Comparison of ENCODE assay signal across 9 cellular contexts in genomic region chr17:74922694-74923537, GRCh38. TPM values are rescaled to one million over a fixed set of nuclear protein-coding genes. Genes with fewer than 3 reads are reported as not detected.
DNase-seq lines count a peak whose midpoint lies in the region; ATAC-seq and TF ChIP-seq lines count a peak whose summit lies in the region.
"Had no signal": no experiment of that assay in that cellular context is flagged by ENCODE, and none has a peak within 500 bp of the region (broad histone marks: within the 10 kb centered on the region; RNA-seq: fewer than 3 reads in every experiment).

Gene USH1G (minus strand): TSS chr17:74923255. CDS start chr17:74923073, 182 bp downstream.

- H3K4me3 Mint-ChIP-seq in activated CD8-positive, alpha-beta memory T cell treated with anti-CD3 and anti-CD28 coated beads, Interleukin-2, amount 10 ng/mL, durations not matched to agents 7 days and 5 days = no peak within 1 kb of the TSS
- H3K4me3 Mint-ChIP-seq in activated naive CD8-positive, alpha-beta T cell treated with anti-CD3 and anti-CD28 coated beads, Interleukin-2, amount 50 U/mL, for 24 hours = peak within 1 kb of the TSS; percentile 42

- H3K36me3 Mint-ChIP-seq in activated CD8-positive, alpha-beta memory T cell treated with anti-CD3 and anti-CD28 coated beads, Interleukin-2, amount 10 ng/mL, durations not matched to agents 7 days and 5 days = no peaks in the 10 kb centered on the region
- H3K36me3 Mint-ChIP-seq in activated naive CD8-positive, alpha-beta T cell treated with anti-CD3 and anti-CD28 coated beads, Interleukin-2, amount 50 U/mL, for 24 hours (ENCODE audit: low read depth) = no peaks in the 10 kb centered on the region

- H3K9me3 Mint-ChIP-seq in activated CD8-positive, alpha-beta memory T cell treated with anti-CD3 and anti-CD28 coated beads, Interleukin-2, amount 10 ng/mL, durations not matched to agents 7 days and 5 days (ENCODE audit: low read depth) = no peaks in the 10 kb centered on the region
- no peaks in the 10 kb centered on the region for H3K9me3 Mint-ChIP-seq in activated naive CD8-positive, alpha-beta T cell treated with anti-CD3 and anti-CD28 coated beads, Interleukin-2, amount 50 U/mL, for 24 hours

- peaks cover 85% of the 10 kb centered on the region for H3K27me3 Mint-ChIP-seq in activated CD8-positive, alpha-beta memory T cell treated with anti-CD3 and anti-CD28 coated beads, Interleukin-2, amount 10 ng/mL, durations not matched to agents 7 days and 5 days
- H3K27me3 Mint-ChIP-seq in activated naive CD8-positive, alpha-beta T cell treated with anti-CD3 and anti-CD28 coated beads, Interleukin-2, amount 50 U/mL, for 24 hours = peaks cover 58% of the 10 kb centered on the region

- H3K27ac Mint-ChIP-seq in activated CD8-positive, alpha-beta memory T cell treated with anti-CD3 and anti-CD28 coated beads, Interleukin-2, amount 10 ng/mL, durations not matched to agents 7 days and 5 days = no peak within 1 kb of the TSS
- no peak within 1 kb of the TSS for H3K27ac Mint-ChIP-seq in activated naive CD8-positive, alpha-beta T cell treated with anti-CD3 and anti-CD28 coated beads, Interleukin-2, amount 50 U/mL, for 24 hours

- no peak within 1 kb of the TSS for H3K27ac ChIP-seq in tibial nerve

- no peaks in the 10 kb centered on the region for H3K36me3 ChIP-seq in tibial nerve

- peak within 1 kb of the TSS in 3 of 4 donors; percentile 9 to 45 (median 21) for H3K4me3 ChIP-seq in tibial nerve

- CTCF ChIA-PET in activated CD8-positive, alpha-beta memory T cell treated with anti-CD3 and anti-CD28 coated beads, Interleukin-2, amount 10 ng/mL, durations not matched to agents 7 days and 5 days (lab: Charles Lee) = interaction anchor here (1.0 to 8.2 kb wide), 4 partner anchors 10 to 132 kb away, joined by 3 to 116 read pairs (median 4); partner anchors contain the start of gene ATP5PD

- no peak for DNase-seq in activated CD8-positive, alpha-beta memory T cell treated with anti-CD3 and anti-CD28 coated beads, Interleukin-2, amount 10 ng/mL, durations not matched to agents 7 days and 5 days
- DNase-seq in activated CD8-positive, alpha-beta memory T cell treated with anti-CD3 and anti-CD28 coated beads, Interleukin-2, amount 50 U/mL, for 48 hours = no peak
- DNase-seq in activated naive CD8-positive, alpha-beta T cell treated with anti-CD3 and anti-CD28 coated beads, Interleukin-2, amount 50 U/mL, for 24 hours = no peak
- peak; percentile 77 for DNase-seq in iPS-NIHi7 (ENCODE audit: extremely low spot score)
- no peak for DNase-seq in tibial nerve (ENCODE audit: low spot score in 2 of 2)
- no peak for DNase-seq in NCI-H1092 (lab: John Stamatoyannopoulos, UW)
- DNase-seq in inferior parietal cortex (ENCODE audit: extremely low spot score) = no peak
- no peak for DNase-seq in COR-L47 (lab: John Stamatoyannopoulos, UW)

- no peak for TF ChIP-seq CTCF in tibial nerve (IDR thresholded peaks at IDR 0.05)

- H3K27me3 ChIP-seq in tibial nerve = peaks cover 0 to 98% of the 10 kb centered on the region in 2 donors

- peaks cover 0 to 51% (median 21%) of the 10 kb centered on the region in 4 donors for H3K4me1 ChIP-seq in tibial nerve

- no peak for TF ChIP-seq POLR2A in tibial nerve (IDR thresholded peaks at IDR 0.05)

- peaks cover 6% of the 10 kb centered on the region for H3K4me1 Mint-ChIP-seq in activated CD8-positive, alpha-beta memory T cell treated with anti-CD3 and anti-CD28 coated beads, Interleukin-2, amount 10 ng/mL, durations not matched to agents 7 days and 5 days
- H3K4me1 Mint-ChIP-seq in activated naive CD8-positive, alpha-beta T cell treated with anti-CD3 and anti-CD28 coated beads, Interleukin-2, amount 50 U/mL, for 24 hours = peaks cover 6% of the 10 kb centered on the region

- H3K9me3 ChIP-seq in tibial nerve = no peaks in the 10 kb centered on the region

- 5 to 8% methylated on average over 23 to 39 of the region's 57 CpGs for WGBS in tibial nerve, 2 donors

- peak; percentile 54 for ATAC-seq in activated CD8-positive, alpha-beta memory T cell treated with anti-CD3 and anti-CD28 coated beads, Interleukin-2, amount 10 ng/mL, durations not matched to agents 7 days and 5 days
- peak; percentile 17 for ATAC-seq in activated naive CD8-positive, alpha-beta T cell treated with anti-CD3 and anti-CD28 coated beads, Interleukin-2, amount 50 U/mL, for 24 hours

- TF ChIP-seq EP300 in tibial nerve (IDR thresholded peaks at IDR 0.05) = no peak

RNA-seq across cellular contexts. Expression of gene USH1G, which starts in this region (rescaled TPM):
- total RNA-seq in activated CD8-positive, alpha-beta memory T cell treated with anti-CD3 and anti-CD28 coated beads, Interleukin-2, amount 10 ng/mL, durations not matched to agents 7 days and 5 days = not detected
- under 1 TPM in 1 of 4 donors, not detected in 3; 0.87 TPM for total RNA-seq in tibial nerve
- total RNA-seq: T-helper 1 cell treated with Interleukin-12 subunit alpha and Interleukin-12 subunit beta and Interleukin-4 antibody, amounts not matched to agents 30 ng/mL and 1 ng/mL, for 36 hours had no signal

Comparison
In these comparisons a context has a peak if more than half of its experiments do, and no peak if none do; other contexts are left out.
1. Peak in ATAC-seq in activated CD8-positive, alpha-beta memory T cell treated with anti-CD3 and anti-CD28 coated beads, Interleukin-2, amount 10 ng/mL, durations not matched to agents 7 days and 5 days; RNA of the gene not detected or under 1 TPM.